ENCODE assay signal across 8 cellular contexts in the genomic region with DNA sequence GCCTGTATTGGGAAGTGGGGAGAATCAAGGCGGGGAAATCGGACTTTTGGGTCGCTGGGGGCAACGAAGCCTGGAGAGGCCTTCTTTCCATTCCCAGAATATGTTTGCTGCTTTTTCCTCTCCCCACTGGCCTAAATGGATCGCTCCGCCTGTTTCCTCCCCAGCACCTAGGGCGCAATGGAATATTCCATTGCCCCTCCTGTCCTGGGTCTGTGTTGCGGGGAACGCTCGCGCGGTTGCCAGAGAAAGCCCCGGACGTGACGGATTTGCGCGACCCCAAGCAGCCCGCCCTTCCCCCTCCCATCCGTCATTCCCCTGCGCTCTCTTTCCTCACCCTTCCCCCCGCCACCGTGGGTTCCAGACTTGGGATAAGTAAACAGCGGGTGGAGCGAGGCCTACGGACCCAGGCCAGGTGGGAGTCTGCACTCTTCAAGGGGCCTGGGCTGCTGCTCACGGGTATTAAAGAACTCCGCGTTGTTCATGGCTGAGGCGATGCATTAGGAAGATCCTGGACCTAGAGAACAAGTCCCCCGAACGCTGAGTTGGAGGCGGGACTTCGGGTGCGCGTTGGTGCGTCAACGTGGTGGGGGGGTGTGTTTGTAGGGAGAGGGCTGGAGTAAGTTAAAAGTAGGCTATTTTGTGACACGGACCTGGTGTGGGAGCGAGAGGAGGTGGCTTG. TPM values are rescaled to one million over a fixed set of nuclear protein-coding genes. Genes with fewer than 3 reads are reported as not detected.
DNase-seq lines count a peak whose midpoint lies in the region; ATAC-seq and TF ChIP-seq lines count a peak whose summit lies in the region.

A gene with protein sequence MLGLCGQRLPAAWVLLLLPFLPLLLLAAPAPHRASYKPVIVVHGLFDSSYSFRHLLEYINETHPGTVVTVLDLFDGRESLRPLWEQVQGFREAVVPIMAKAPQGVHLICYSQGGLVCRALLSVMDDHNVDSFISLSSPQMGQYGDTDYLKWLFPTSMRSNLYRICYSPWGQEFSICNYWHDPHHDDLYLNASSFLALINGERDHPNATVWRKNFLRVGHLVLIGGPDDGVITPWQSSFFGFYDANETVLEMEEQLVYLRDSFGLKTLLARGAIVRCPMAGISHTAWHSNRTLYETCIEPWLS (plus strand): TSS at position 307 of the 679 bp plus-strand sequence. CDS start 454 bp downstream, outside the sequence.

- H3K27me3 ChIP-seq in ascending aorta (no peaks in the 10 kb centered on the region), right atrium auricular region (no peaks in the 10 kb centered on the region), psoas muscle (ENCODE audit: insufficient read depth in 3 of 3, low read length in 2 of 3) (peaks cover 0 to 14% (median 6%) of the 10 kb centered on the region in 3 donors)

- DNase-seq in AG08395 (ENCODE audit: low spot score) (peak; percentile 89), NCI-H1694 treated with DMSO at 0.1 percent for 48 hours (lab: John Stamatoyannopoulos, UW) (peak; percentile 72), T-helper 9 cell (peak; percentile 49), ascending aorta (ENCODE audit: low spot score in 2 of 2) (peak; percentile 70 to 96), right atrium auricular region (ENCODE audit: low spot score) (peak; percentile 92), psoas muscle (peak; percentile 93 to 95), ureter (ENCODE audit: low spot score) (peak; percentile 91)

- TF ChIP-seq CTCF in ascending aorta (IDR thresholded peaks at IDR 0.05) (peak in 1 of 3 experiments; percentile 4), right atrium auricular region (IDR thresholded peaks at IDR 0.05) (no peak), psoas muscle (IDR thresholded peaks at IDR 0.05) (no peak)

- peak; percentile 31 for ATAC-seq in GM21723 (IDR thresholded peaks at IDR 0.05; ENCODE audit: unreplicated experiment)
- ATAC-seq in psoas muscle, result peak; percentile 82 to 93 (median 89)

- H3K4me1 ChIP-seq in ascending aorta (peaks cover 12 to 27% of the 10 kb centered on the region in 2 donors), right atrium auricular region (peaks cover 0 to 36% of the 10 kb centered on the region in 2 donors), psoas muscle (peaks cover 9% of the 10 kb centered on the region)

- 0 to 1% (median 0%) methylated on average over 39 of the region's 39 CpGs for WGBS in psoas muscle, 3 donors

- H3K36me3 ChIP-seq in ascending aorta (peaks cover 25 to 29% of the 10 kb centered on the region in 2 donors), right atrium auricular region (peaks cover 34% of the 10 kb centered on the region), psoas muscle (ENCODE audit: insufficient read depth in 1 of 2, low read depth in 1 of 2) (peaks cover 8 to 34% of the 10 kb centered on the region in 2 donors)

- peak within 1 kb of the TSS; percentile 79 to 86 for H3K4me3 ChIP-seq in ascending aorta
- H3K4me3 ChIP-seq in right atrium auricular region, result peak within 1 kb of the TSS; percentile 71 to 72
- H3K4me3 ChIP-seq in psoas muscle, result peak within 1 kb of the TSS; percentile 76

- intact Hi-C loops in ascending aorta (cut with DNase I) (loop anchor here (1.0 to 10.0 kb wide), 8 partner anchors 22 to 419 kb away; a partner anchor contains a TSS), psoas muscle (cut with DNase I) (loop anchor here (1.0 to 5.0 kb wide), 2 partner anchors 36 to 37 kb away; no protein-coding TSS in a partner anchor)

- H3K27ac ChIP-seq in ascending aorta (peak within 1 kb of the TSS; percentile 90 to 96), right atrium auricular region (peak within 1 kb of the TSS; percentile 90 to 92), psoas muscle (peak within 1 kb of the TSS; percentile 74)

- H3K9me3 ChIP-seq in ascending aorta (no peaks in the 10 kb centered on the region), right atrium auricular region (no peaks in the 10 kb centered on the region), psoas muscle (no peaks in the 10 kb centered on the region)

RNA-seq across cellular contexts. Expression of the gene that starts here (rescaled TPM):
- total RNA-seq in ascending aorta, result 839 TPM
- 10 to 100 TPM; 19.5 to 27.0 TPM for total RNA-seq in right atrium auricular region
- total RNA-seq in psoas muscle, result 10 to 100 TPM; 11.3 to 15.1 (median 14.0) TPM
- polyA plus RNA-seq in psoas muscle, result 10 to 100 TPM; 12.5 to 28.3 (median 18.0) TPM
- 19.0 TPM for total RNA-seq in ureter

Comparison
In these comparisons a context has a peak if more than half of its experiments do, and no peak if none do; other contexts are left out.
1. Peak in every context shown above with its lines: DNase-seq, ATAC-seq, H3K4me3 ChIP-seq and H3K27ac ChIP-seq.
2. RNA of the gene that starts here (total RNA-seq): 839 TPM in ascending aorta (single experiment); 19.5 to 27.0 TPM in right atrium auricular region, 19.0 TPM in ureter (single experiment) and 11.3 to 15.1 TPM in psoas muscle; every median in the first group is over 10 times any median in the second.